9 cellular contexts compared by ENCODE assay signal in the genomic region with DNA sequence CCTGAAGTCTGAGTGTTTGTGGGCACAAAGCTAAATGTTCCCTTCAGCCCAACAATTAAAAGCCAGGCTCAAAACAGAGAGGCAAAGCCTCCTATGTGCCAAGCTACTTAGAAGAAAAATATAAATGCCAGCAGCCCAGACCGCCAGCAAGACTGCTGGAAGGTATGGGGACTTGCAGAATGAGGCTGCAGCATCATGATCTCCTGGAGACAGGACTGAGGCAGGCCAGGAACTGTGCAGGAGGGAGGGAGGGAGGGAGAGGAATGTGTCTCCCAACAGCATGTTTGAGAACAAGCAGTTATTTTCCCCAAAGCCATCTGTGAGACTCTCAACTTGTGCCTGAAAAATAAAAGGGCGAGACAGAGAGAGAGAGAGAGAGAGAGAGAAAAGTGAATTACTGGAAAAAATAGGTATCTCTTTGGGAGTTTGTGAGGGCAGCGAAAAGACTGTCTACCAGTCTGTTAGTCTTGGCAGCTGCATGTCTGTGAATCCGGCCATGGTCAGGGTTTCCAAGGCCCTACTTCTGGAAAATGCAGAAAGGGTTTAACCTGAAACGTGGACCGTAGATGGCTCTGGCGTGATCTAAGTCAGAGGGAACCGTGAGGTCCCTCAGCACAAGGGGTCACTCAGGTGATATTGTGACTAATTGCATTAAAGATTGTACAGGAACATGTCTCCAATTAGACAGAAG.
DNase-seq lines count a peak whose midpoint lies in the region; ATAC-seq and TF ChIP-seq lines count a peak whose summit lies in the region.
"Had no signal": no experiment of that assay in that cellular context is flagged by ENCODE, and none has a peak within 500 bp of the region (broad histone marks: within the 10 kb centered on the region; RNA-seq: fewer than 3 reads in every experiment).

No MANE protein-coding gene starts in this region.

- H3K4me1 ChIP-seq in thoracic aorta (ENCODE audit: control insufficient read depth in 1 of 2, low read depth in 2 of 2): peaks cover 26 to 58% of the 10 kb centered on the region in 2 donors

- no peaks in the 10 kb centered on the region for H3K36me3 ChIP-seq in thoracic aorta
- H3K36me3 ChIP-seq: spleen had no signal

- no peaks in the 10 kb centered on the region for H3K27me3 ChIP-seq in thoracic aorta (replicated peaks; ENCODE audit: insufficient read depth)
- H3K27me3 ChIP-seq: spleen had no signal

- TF ChIP-seq CTCF in fibroblast of villous mesenchyme (IDR thresholded peaks at IDR 0.05; ENCODE audit: insufficient read depth, low read depth, low read length): no peak
- peak; percentile 54 for TF ChIP-seq CTCF in thoracic aorta (IDR thresholded peaks at IDR 0.05)

- DNase-seq in SHP77 treated with DMSO at 0.1 percent for 48 hours (lab: John Stamatoyannopoulos, UW): peak; percentile 7
- DNase-seq in SHP77 (lab: John Stamatoyannopoulos, UW): no peak
- peak; percentile 26 for DNase-seq in fibroblast of villous mesenchyme (ENCODE audit: low read depth)
- no peak for DNase-seq in thoracic aorta (ENCODE audit: low spot score)
- no peak for DNase-seq in RKO (ENCODE audit: low spot score)
- no peak for DNase-seq in NCI-H69 (lab: John Stamatoyannopoulos, UW)
- no peak for DNase-seq in NCI-H345 treated with DMSO at 0.1 percent for 48 hours (lab: John Stamatoyannopoulos, UW; ENCODE audit: unreplicated experiment)
- DNase-seq: spleen had no signal

- H3K27ac ChIP-seq in thoracic aorta: peak overlapping the region; percentile 78 to 88
- H3K27ac ChIP-seq: spleen had no signal

- ATAC-seq in HG03442 (IDR thresholded peaks at IDR 0.05; ENCODE audit: unreplicated experiment): peak; percentile 5
- ATAC-seq in thoracic aorta (ENCODE audit: insufficient number of reproducible peaks, low FRiP score, low read depth): peak; percentile 68

- H3K9me3 ChIP-seq in thoracic aorta: no peaks in the 10 kb centered on the region

- no peak overlapping the region for H3K4me3 ChIP-seq in fibroblast of villous mesenchyme (ENCODE audit: low read depth, low read length)
- H3K4me3 ChIP-seq in thoracic aorta: peak overlapping the region; percentile 24
- H3K4me3 ChIP-seq: spleen had no signal

Comparison
In these comparisons a context has a peak if more than half of its experiments do, and no peak if none do; other contexts are left out.
1. DNase-seq: peak in SHP77 treated with DMSO at 0.1 percent for 48 hours (single experiment) and fibroblast of villous mesenchyme (single experiment); none in SHP77 (0 of 2), thoracic aorta (single experiment), RKO (single experiment), NCI-H69 (single experiment) and NCI-H345 treated with DMSO at 0.1 percent for 48 hours (single experiment).